ENCODE assay signal across 23 cellular contexts in genomic region chr2:12855508-12855907, GRCh38.
A peak's percentile ranks its signal among the peaks of the same experiment; 100 is the strongest.
DNase-seq lines count a peak whose midpoint lies in the region; ATAC-seq and TF ChIP-seq lines count a peak whose summit lies in the region.
"Had no signal": no experiment of that assay in that cellular context is flagged by ENCODE, and none has a peak within 500 bp of the region (broad histone marks: within the 10 kb centered on the region; RNA-seq: fewer than 3 reads in every experiment).

No MANE protein-coding gene starts in this region.

- POLR2A ChIA-PET in SK-N-SH (lab: Yijun Ruan, JAX), result no interaction called here

- H3K36me3 Mint-ChIP-seq in activated T-cell treated with anti-CD3 and anti-CD28 coated beads, Interleukin-2, amount 50 U/mL, for 72 hours (ENCODE audit: insufficient read depth in 2 of 2), result peaks cover 0 to 6% of the 10 kb centered on the region in 2 donors
- no peaks in the 10 kb centered on the region for H3K36me3 Mint-ChIP-seq in activated naive CD8-positive, alpha-beta T cell treated with anti-CD3 and anti-CD28 coated beads, Interleukin-2, amount 50 U/mL, for 24 hours (ENCODE audit: low read depth)
- H3K36me3 Mint-ChIP-seq in stimulated activated naive B cell treated with anti-CD40 and anti-IgM and Interleukin-4, amounts not matched to agents 10 μg/mL and 1 μg/mL and 100 μg/mL, for 72 hours, result no peaks in the 10 kb centered on the region
- H3K36me3 Mint-ChIP-seq: CD14-positive monocyte had no signal

- DNase-seq in activated T-cell treated with anti-CD3 and anti-CD28 coated beads, Interleukin-2, amount 50 U/mL, for 72 hours, result peak in 1 of 2 donors; percentile 5
- DNase-seq in activated T-cell treated with anti-CD3 and anti-CD28 coated beads, Interleukin-2, amount 50 U/mL, for 1 hour, result no peak
- DNase-seq in MM.1S (peak; percentile 49), SK-N-SH (no peak), HK-2 (ENCODE audit: unreplicated experiment) (no peak), GF-D8 (lab: John Stamatoyannopoulos, UW) (no peak)
- DNase-seq in activated naive CD8-positive, alpha-beta T cell treated with anti-CD3 and anti-CD28 coated beads, Interleukin-2, amount 50 U/mL, for 24 hours, result no peak
- DNase-seq in stimulated activated naive B cell treated with anti-CD40 and anti-IgM and Interleukin-4, amounts not matched to agents 10 μg/mL and 1 μg/mL and 100 μg/mL, for 72 hours, result no peak
- DNase-seq: activated CD4-positive, alpha-beta T cell treated with anti-CD3 and anti-CD28 coated beads for 4 hours; activated T-cell treated with anti-CD3 and anti-CD28 coated beads, Interleukin-2, amount 50 U/mL, for 24 hours; brain microvascular endothelial cell; colonic mucosa; endodermal cell; HCEC 1CT; kidney glomerular epithelial cell; NCI-H526 treated with DMSO at 0.1 percent for 48 hours; testis; uterus had no signal

- no peaks in the 10 kb centered on the region for H3K9me3 Mint-ChIP-seq in activated T-cell treated with anti-CD3 and anti-CD28 coated beads, Interleukin-2, amount 50 U/mL, for 72 hours
- H3K9me3 Mint-ChIP-seq in activated naive CD8-positive, alpha-beta T cell treated with anti-CD3 and anti-CD28 coated beads, Interleukin-2, amount 50 U/mL, for 24 hours, result peaks cover 8% of the 10 kb centered on the region
- H3K9me3 Mint-ChIP-seq in stimulated activated naive B cell treated with anti-CD40 and anti-IgM and Interleukin-4, amounts not matched to agents 10 μg/mL and 1 μg/mL and 100 μg/mL, for 72 hours, result peaks cover 4 to 6% of the 10 kb centered on the region in 2 donors

- no peaks in the 10 kb centered on the region for H3K36me3 ChIP-seq in MM.1S (replicated peaks; ENCODE audit: insufficient read depth, low read length)
- no peaks in the 10 kb centered on the region for H3K36me3 ChIP-seq in SK-N-SH (replicated peaks in 1 of 2; ENCODE audit: control insufficient read depth in 1 of 2, insufficient read depth in 2 of 2, low read length in 1 of 2)
- H3K36me3 ChIP-seq: brain microvascular endothelial cell, colonic mucosa, neutrophil, prostate gland, uterus had no signal

- H3K9ac ChIP-seq in MM.1S (ENCODE audit: low read length) (no peak overlapping the region), SK-N-SH (no peak overlapping the region)

- peaks cover 5% of the 10 kb centered on the region for H3K27me3 Mint-ChIP-seq in activated T-cell treated with anti-CD3 and anti-CD28 coated beads, Interleukin-2, amount 50 U/mL, for 72 hours (ENCODE audit: low read depth)
- peaks cover 15% of the 10 kb centered on the region for H3K27me3 Mint-ChIP-seq in activated naive CD8-positive, alpha-beta T cell treated with anti-CD3 and anti-CD28 coated beads, Interleukin-2, amount 50 U/mL, for 24 hours
- peaks cover 6 to 7% of the 10 kb centered on the region in 2 donors for H3K27me3 Mint-ChIP-seq in stimulated activated naive B cell treated with anti-CD40 and anti-IgM and Interleukin-4, amounts not matched to agents 10 μg/mL and 1 μg/mL and 100 μg/mL, for 72 hours

- H3K9me2 ChIP-seq in MM.1S (replicated peaks; ENCODE audit: insufficient read depth, low read length), result no peaks in the 10 kb centered on the region
- no peaks in the 10 kb centered on the region for H3K9me2 ChIP-seq in SK-N-SH

- CTCF ChIA-PET in SK-N-SH (lab: Yijun Ruan, JAX), result no interaction called here

- H3K27ac Mint-ChIP-seq in activated T-cell treated with anti-CD3 and anti-CD28 coated beads, Interleukin-2, amount 50 U/mL, for 72 hours, result peak overlapping the region; percentile 6
- no peak overlapping the region for H3K27ac Mint-ChIP-seq in activated naive CD8-positive, alpha-beta T cell treated with anti-CD3 and anti-CD28 coated beads, Interleukin-2, amount 50 U/mL, for 24 hours
- H3K27ac Mint-ChIP-seq in stimulated activated naive B cell treated with anti-CD40 and anti-IgM and Interleukin-4, amounts not matched to agents 10 μg/mL and 1 μg/mL and 100 μg/mL, for 72 hours, result no peak overlapping the region
- H3K27ac Mint-ChIP-seq: activated naive CD4-positive, alpha-beta T cell treated with anti-CD3 and anti-CD28 coated beads, Interleukin-2, amount 50 U/mL, for 72 hours; activated T-cell treated with anti-CD3 and anti-CD28 coated beads, Interleukin-2, amount 50 U/mL, for 24 hours; CD14-positive monocyte; endodermal cell had no signal

- no peak for TF ChIP-seq RAD21 in SK-N-SH (IDR thresholded peaks at IDR 0.05; ENCODE audit: low read length)

- H3F3A ChIP-seq in MM.1S (ENCODE audit: insufficient read depth, low read length) (peaks cover 9% of the 10 kb centered on the region; the same call in 1 of the 2 replicates), SK-N-SH (replicated peaks; ENCODE audit: insufficient read depth) (peaks cover 21% of the 10 kb centered on the region)

- no peak overlapping the region for H2AFZ ChIP-seq in MM.1S (ENCODE audit: low read length)
- H2AFZ ChIP-seq in SK-N-SH (ENCODE audit: low read depth), result no peak overlapping the region

- H4K20me1 ChIP-seq in MM.1S (ENCODE audit: insufficient read depth, low read length) (no peaks in the 10 kb centered on the region), SK-N-SH (ENCODE audit: insufficient read depth) (no peaks in the 10 kb centered on the region)

- no peaks in the 10 kb centered on the region for H3K27me3 ChIP-seq in MM.1S (replicated peaks; ENCODE audit: insufficient read depth, low read length)
- no peaks in the 10 kb centered on the region for H3K27me3 ChIP-seq in SK-N-SH (ENCODE audit: insufficient read depth)
- H3K27me3 ChIP-seq: brain microvascular endothelial cell, colonic mucosa, neutrophil, testis, uterus had no signal

- peak overlapping the region in 1 of 2 donors; percentile 42 for H3K4me3 Mint-ChIP-seq in activated T-cell treated with anti-CD3 and anti-CD28 coated beads, Interleukin-2, amount 50 U/mL, for 72 hours
- peak overlapping the region; percentile 44 for H3K4me3 Mint-ChIP-seq in activated naive CD8-positive, alpha-beta T cell treated with anti-CD3 and anti-CD28 coated beads, Interleukin-2, amount 50 U/mL, for 24 hours
- H3K4me3 Mint-ChIP-seq in stimulated activated naive B cell treated with anti-CD40 and anti-IgM and Interleukin-4, amounts not matched to agents 10 μg/mL and 1 μg/mL and 100 μg/mL, for 72 hours, result no peak overlapping the region
- H3K4me3 Mint-ChIP-seq: activated T-cell treated with anti-CD3 and anti-CD28 coated beads, Interleukin-2, amount 50 U/mL, for 24 hours; CD14-positive monocyte; endodermal cell had no signal

- no peaks in the 10 kb centered on the region for H3K9me3 ChIP-seq in MM.1S (replicated peaks; ENCODE audit: insufficient read depth, low read length)
- H3K9me3 ChIP-seq in SK-N-SH, result peaks cover 5% of the 10 kb centered on the region; the same call in 1 of the 2 replicates
- H3K9me3 ChIP-seq: colonic mucosa, neutrophil, prostate gland, testis, uterus had no signal

- H3K4me3 ChIP-seq in MM.1S (ENCODE audit: low read length), result no peak overlapping the region
- H3K4me3 ChIP-seq in SK-N-SH (ENCODE audit: low read depth in 2 of 2, low read length in 1 of 2), result no peak overlapping the region
- H3K4me3 ChIP-seq: colonic mucosa, lung, prostate gland, testis, uterus had no signal

- H3K79me2 ChIP-seq in MM.1S (ENCODE audit: low read length), result no peaks in the 10 kb centered on the region
- no peaks in the 10 kb centered on the region for H3K79me2 ChIP-seq in SK-N-SH (ENCODE audit: insufficient read depth)

- peaks cover 2% of the 10 kb centered on the region for H3K4me1 Mint-ChIP-seq in activated T-cell treated with anti-CD3 and anti-CD28 coated beads, Interleukin-2, amount 50 U/mL, for 72 hours (ENCODE audit: low read depth)
- peaks cover 3% of the 10 kb centered on the region for H3K4me1 Mint-ChIP-seq in activated naive CD8-positive, alpha-beta T cell treated with anti-CD3 and anti-CD28 coated beads, Interleukin-2, amount 50 U/mL, for 24 hours
- peaks cover 0 to 13% of the 10 kb centered on the region in 2 donors for H3K4me1 Mint-ChIP-seq in stimulated activated naive B cell treated with anti-CD40 and anti-IgM and Interleukin-4, amounts not matched to agents 10 μg/mL and 1 μg/mL and 100 μg/mL, for 72 hours
- H3K4me1 Mint-ChIP-seq: CD14-positive monocyte, endodermal cell had no signal

- TF ChIP-seq EP300 in SK-N-SH (IDR thresholded peaks at IDR 0.05; ENCODE audit: borderline replicate concordance in 1 of 2, low read depth in 1 of 2, low read length in 1 of 2), result no peak

- peak; percentile 44 to 55 for ATAC-seq in activated T-cell treated with anti-CD3 and anti-CD28 coated beads, Interleukin-2, amount 50 U/mL, for 72 hours (replicated peaks in 1 of 2)
- peak; percentile 23 for ATAC-seq in activated naive CD8-positive, alpha-beta T cell treated with anti-CD3 and anti-CD28 coated beads, Interleukin-2, amount 50 U/mL, for 24 hours
- ATAC-seq in stimulated activated naive B cell treated with anti-CD40 and anti-IgM and Interleukin-4, amounts not matched to agents 10 μg/mL and 1 μg/mL and 100 μg/mL, for 72 hours (replicated peaks), result peak; percentile 38 to 52

- TF ChIP-seq CTCF in MM.1S (IDR thresholded peaks at IDR 0.05; ENCODE audit: low read length) (no peak), SK-N-SH (IDR thresholded peaks at IDR 0.05) (no peak)

- H3K27ac ChIP-seq in MM.1S (ENCODE audit: low read length) (no peak overlapping the region), SK-N-SH (ENCODE audit: low read depth in 2 of 2, low read length in 1 of 2) (no peak overlapping the region)
- H3K27ac ChIP-seq: brain microvascular endothelial cell, colonic mucosa, neutrophil, prostate gland, testis, uterus had no signal

- H3K4me2 ChIP-seq in MM.1S (ENCODE audit: low read depth, low read length), result no peak overlapping the region
- no peak overlapping the region for H3K4me2 ChIP-seq in SK-N-SH

- peaks cover 35% of the 10 kb centered on the region for H3K4me1 ChIP-seq in MM.1S (ENCODE audit: low read length)
- H3K4me1 ChIP-seq in SK-N-SH (ENCODE audit: control insufficient read depth in 1 of 2, insufficient read depth in 2 of 2, low read depth in 1 of 2, low read length in 1 of 2), result peaks cover 0 to 11% of the 10 kb centered on the region in 2 experiments; a peak in 3 of 4 replicates
- H3K4me1 ChIP-seq: colonic mucosa, prostate gland, uterus had no signal

TF ChIP-seq in SK-N-SH, 30 proteins besides CTCF, POLR2A, EP300 and RAD21:
- TF ChIP-seq TCF12 (IDR thresholded peaks at IDR 0.05), result no peak
- no peak for TF ChIP-seq TAF1 (IDR thresholded peaks at IDR 0.05; ENCODE audit: borderline replicate concordance, low read depth, low read length)
- TF ChIP-seq USF2 (IDR thresholded peaks at IDR 0.05; ENCODE audit: borderline replicate concordance, low read depth, low read length), result no peak
- TF ChIP-seq FOXJ3 (CRISPR knock-in tag; IDR thresholded peaks at IDR 0.05), result no peak
- TF ChIP-seq RFX5 (IDR thresholded peaks at IDR 0.05; ENCODE audit: low read length), result no peak
- TF ChIP-seq MXI1 (IDR thresholded peaks at IDR 0.05; ENCODE audit: low read depth, low read length), result no peak
- no peak for TF ChIP-seq NRF1 (IDR thresholded peaks at IDR 0.05; ENCODE audit: low read depth, low read length)
